In the genomic region with DNA sequence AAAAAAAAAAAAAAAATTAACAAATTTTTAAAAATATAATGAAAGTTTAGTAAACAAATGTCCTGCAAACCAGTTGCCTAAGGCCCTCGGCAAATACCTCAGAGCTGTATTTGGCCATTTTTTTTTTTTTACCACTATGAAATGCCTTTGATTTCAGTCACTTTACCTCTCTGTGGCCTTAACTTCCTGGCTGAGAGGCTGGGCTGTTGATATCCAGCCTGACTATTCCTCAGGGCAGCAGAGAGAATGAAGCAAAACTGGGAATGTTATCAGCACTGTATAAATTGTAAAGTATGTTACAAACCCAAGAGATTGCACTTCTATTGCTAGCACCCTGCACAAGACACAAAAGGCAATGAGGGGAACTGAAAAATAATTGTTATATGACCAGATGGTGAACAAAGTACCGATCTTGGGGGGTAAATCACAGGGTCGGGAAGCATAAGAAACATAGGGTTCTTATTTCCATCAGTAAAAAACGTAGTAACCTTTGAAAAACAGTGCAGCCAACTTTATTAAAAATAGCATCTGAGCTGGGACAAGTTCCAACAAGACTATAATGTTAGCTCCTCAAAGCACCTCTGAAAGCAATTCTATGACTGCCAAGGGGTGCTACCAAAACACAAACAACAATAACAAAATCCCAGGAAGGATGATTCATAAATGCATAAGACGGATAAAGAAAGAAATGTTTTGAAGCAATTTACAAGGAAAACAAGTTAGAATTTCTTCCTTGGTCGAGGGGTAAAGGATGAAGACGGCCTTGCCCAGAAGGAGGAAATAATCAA, we compare ENCODE assay signal across 16 cellular contexts. TPM values are rescaled to one million over a fixed set of nuclear protein-coding genes. Genes with fewer than 3 reads are reported as not detected.
DNase-seq lines count a peak whose midpoint lies in the region; ATAC-seq and TF ChIP-seq lines count a peak whose summit lies in the region.
"Had no signal": no experiment of that assay in that cellular context is flagged by ENCODE, and none has a peak within 500 bp of the region (broad histone marks: within the 10 kb centered on the region; RNA-seq: fewer than 3 reads in every experiment).

No MANE protein-coding gene starts in this region.

- H3K27ac Mint-ChIP-seq in nephron: peak overlapping the region; percentile 33 to 78 (median 54)
- H3K27ac Mint-ChIP-seq in activated T-helper 1 cell treated with anti-CD3 and anti-CD28 coated beads, Interleukin-12 subunit alpha, Interleukin-12 subunit beta, Interleukin-2, Interleukin-4 antibody, amounts not matched to agents 30 ng/mL and 10 ng/mL and 1 ng/mL, durations not matched to agents 14 hours and 24 hours and 36 hours: no peak overlapping the region
- no peak overlapping the region for H3K27ac Mint-ChIP-seq in natural killer cell treated with Interleukin-12 subunit alpha and Interleukin-12 subunit beta and Interleukin-15 and Interleukin-18, amount 100 ng/mL, for 72 hours
- H3K27ac Mint-ChIP-seq: activated naive CD8-positive, alpha-beta T cell treated with anti-CD3 and anti-CD28 coated beads, Interleukin-2, amount 50 U/mL, for 24 hours; GM23338 had no signal

- DNase-seq in AG04450 (ENCODE audit: low read depth, low spot score) (no peak), M059J (ENCODE audit: low read depth) (peak; percentile 63), choroid plexus epithelial cell (ENCODE audit: low read depth) (peak; percentile 61), GM03348 (ENCODE audit: low spot score) (no peak)
- DNase-seq in activated T-helper 1 cell treated with anti-CD3 and anti-CD28 coated beads, Interleukin-12 subunit alpha, Interleukin-12 subunit beta, Interleukin-2, Interleukin-4 antibody, amounts not matched to agents 30 ng/mL and 10 ng/mL and 1 ng/mL, durations not matched to agents 14 hours and 24 hours and 36 hours (ENCODE audit: low spot score): no peak
- no peak for DNase-seq in natural killer cell treated with Interleukin-12 subunit alpha and Interleukin-12 subunit beta and Interleukin-15 and Interleukin-18, amount 100 ng/mL, for 72 hours (ENCODE audit: low spot score)
- DNase-seq: activated naive CD8-positive, alpha-beta T cell treated with anti-CD3 and anti-CD28 coated beads, Interleukin-2, amount 50 U/mL, for 24 hours; left cardiac atrium; nucleus accumbens; stimulated activated CD4-positive, alpha-beta T cell treated with anti-CD3 and anti-CD28 coated beads, Interleukin-2, amount 100 ng/mL, for 48 hours had no signal

- peak overlapping the region; percentile 33 for H3K27ac ChIP-seq in AG04450 (ENCODE audit: low read depth, low read length)
- H3K27ac ChIP-seq: BLaER1 had no signal

- CTCF ChIA-PET in AG04450 (lab: Charles Lee): interaction anchor here (0.7 kb wide), 1 partner anchor 30 kb away, joined by 4 read pairs; no protein-coding TSS in a partner anchor

- H3K27me3 ChIP-seq in AG04450 (ENCODE audit: control insufficient read depth, insufficient read depth, low read length): no peaks in the 10 kb centered on the region
- H3K27me3 ChIP-seq: BLaER1 had no signal

- no peaks in the 10 kb centered on the region for H3K27me3 Mint-ChIP-seq in nephron (ENCODE audit: low read depth)
- H3K27me3 Mint-ChIP-seq in activated T-helper 1 cell treated with anti-CD3 and anti-CD28 coated beads, Interleukin-12 subunit alpha, Interleukin-12 subunit beta, Interleukin-2, Interleukin-4 antibody, amounts not matched to agents 30 ng/mL and 10 ng/mL and 1 ng/mL, durations not matched to agents 14 hours and 24 hours and 36 hours (ENCODE audit: insufficient read depth): peaks cover 6% of the 10 kb centered on the region
- H3K27me3 Mint-ChIP-seq in natural killer cell treated with Interleukin-12 subunit alpha and Interleukin-12 subunit beta and Interleukin-15 and Interleukin-18, amount 100 ng/mL, for 72 hours: no peaks in the 10 kb centered on the region
- H3K27me3 Mint-ChIP-seq: activated naive CD8-positive, alpha-beta T cell treated with anti-CD3 and anti-CD28 coated beads, Interleukin-2, amount 50 U/mL, for 24 hours had no signal

- H3K36me3 Mint-ChIP-seq in nephron (ENCODE audit: low read depth): peaks cover 17% of the 10 kb centered on the region
- no peaks in the 10 kb centered on the region for H3K36me3 Mint-ChIP-seq in activated T-helper 1 cell treated with anti-CD3 and anti-CD28 coated beads, Interleukin-12 subunit alpha, Interleukin-12 subunit beta, Interleukin-2, Interleukin-4 antibody, amounts not matched to agents 30 ng/mL and 10 ng/mL and 1 ng/mL, durations not matched to agents 14 hours and 24 hours and 36 hours (ENCODE audit: low read depth)
- H3K36me3 Mint-ChIP-seq in natural killer cell treated with Interleukin-12 subunit alpha and Interleukin-12 subunit beta and Interleukin-15 and Interleukin-18, amount 100 ng/mL, for 72 hours: no peaks in the 10 kb centered on the region

- ATAC-seq in GM18868 (IDR thresholded peaks at IDR 0.05; ENCODE audit: unreplicated experiment): no peak
- no peak for ATAC-seq in natural killer cell treated with Interleukin-12 subunit alpha and Interleukin-12 subunit beta and Interleukin-15 and Interleukin-18, amount 100 ng/mL, for 72 hours
- ATAC-seq: GM23338, K562, left cardiac atrium had no signal

- H3K4me3 Mint-ChIP-seq in nephron: peak overlapping the region in 2 of 3 experiments; percentile 9 to 19
- no peak overlapping the region for H3K4me3 Mint-ChIP-seq in activated T-helper 1 cell treated with anti-CD3 and anti-CD28 coated beads, Interleukin-12 subunit alpha, Interleukin-12 subunit beta, Interleukin-2, Interleukin-4 antibody, amounts not matched to agents 30 ng/mL and 10 ng/mL and 1 ng/mL, durations not matched to agents 14 hours and 24 hours and 36 hours
- no peak overlapping the region for H3K4me3 Mint-ChIP-seq in natural killer cell treated with Interleukin-12 subunit alpha and Interleukin-12 subunit beta and Interleukin-15 and Interleukin-18, amount 100 ng/mL, for 72 hours
- H3K4me3 Mint-ChIP-seq: activated naive CD8-positive, alpha-beta T cell treated with anti-CD3 and anti-CD28 coated beads, Interleukin-2, amount 50 U/mL, for 24 hours; GM23338 had no signal

- POLR2A ChIA-PET in AG04450 (lab: Yijun Ruan, JAX): interaction anchor here (1.4 kb wide), 1 partner anchor 17 kb away, joined by 3 read pairs; no protein-coding TSS in a partner anchor

- H3K4me1 Mint-ChIP-seq in nephron: peaks cover 37% of the 10 kb centered on the region
- H3K4me1 Mint-ChIP-seq in activated T-helper 1 cell treated with anti-CD3 and anti-CD28 coated beads, Interleukin-12 subunit alpha, Interleukin-12 subunit beta, Interleukin-2, Interleukin-4 antibody, amounts not matched to agents 30 ng/mL and 10 ng/mL and 1 ng/mL, durations not matched to agents 14 hours and 24 hours and 36 hours (ENCODE audit: low read depth): peaks cover 12% of the 10 kb centered on the region
- H3K4me1 Mint-ChIP-seq in natural killer cell treated with Interleukin-12 subunit alpha and Interleukin-12 subunit beta and Interleukin-15 and Interleukin-18, amount 100 ng/mL, for 72 hours (ENCODE audit: low read depth in 2 of 2): peaks cover 25 to 30% of the 10 kb centered on the region in 2 donors

- TF ChIP-seq CTCF in AG04450 (IDR thresholded peaks at IDR 0.05; ENCODE audit: low read depth, low read length) (no peak), choroid plexus epithelial cell (conservative IDR thresholded peaks at IDR 0.05; ENCODE audit: low read depth, low read length) (no peak), nephron (IDR thresholded peaks at IDR 0.05; ENCODE audit: unreplicated experiment in 3 of 3) (no peak)

- intact Hi-C loops in activated T-helper 1 cell treated with anti-CD3 and anti-CD28 coated beads, Interleukin-12 subunit alpha, Interleukin-12 subunit beta, Interleukin-2, Interleukin-4 antibody, amounts not matched to agents 30 ng/mL and 10 ng/mL and 1 ng/mL, durations not matched to agents 14 hours and 24 hours and 36 hours (cut with micrococcal nuclease): no loop called here

- no peak overlapping the region for H3K4me3 ChIP-seq in AG04450 (ENCODE audit: low read depth, low read length)
- no peak overlapping the region for H3K4me3 ChIP-seq in choroid plexus epithelial cell (ENCODE audit: low read depth, low read length)
- H3K4me3 ChIP-seq: BLaER1, GM23338, K562, PC-9 had no signal

- H3K9me3 ChIP-seq in AG04450 (ENCODE audit: control insufficient read depth, insufficient read depth, low read length): no peaks in the 10 kb centered on the region

- H3K9me3 Mint-ChIP-seq in nephron: no peaks in the 10 kb centered on the region
- H3K9me3 Mint-ChIP-seq in activated T-helper 1 cell treated with anti-CD3 and anti-CD28 coated beads, Interleukin-12 subunit alpha, Interleukin-12 subunit beta, Interleukin-2, Interleukin-4 antibody, amounts not matched to agents 30 ng/mL and 10 ng/mL and 1 ng/mL, durations not matched to agents 14 hours and 24 hours and 36 hours: no peaks in the 10 kb centered on the region
- no peaks in the 10 kb centered on the region for H3K9me3 Mint-ChIP-seq in natural killer cell treated with Interleukin-12 subunit alpha and Interleukin-12 subunit beta and Interleukin-15 and Interleukin-18, amount 100 ng/mL, for 72 hours
- H3K9me3 Mint-ChIP-seq: activated naive CD8-positive, alpha-beta T cell treated with anti-CD3 and anti-CD28 coated beads, Interleukin-2, amount 50 U/mL, for 24 hours; GM23338 had no signal

RNA-seq across cellular contexts. Expression of a gene that starts 18.1 kb away (rescaled TPM):
- polyA plus RNA-seq in AG04450 (2011; rRNA removed): 66.6 and 69.1 TPM in 2 replicates
- polyA minus RNA-seq in AG04450 (2011; rRNA and poly(A)+ RNA removed): 83.6 and 83.8 TPM in 2 replicates
- total RNA-seq in M059J (2014; rRNA removed; shearing (Covaris generic)): 5.2 and 11.4 TPM in 2 replicates
- total RNA-seq in activated T-helper 1 cell treated with anti-CD3 and anti-CD28 coated beads, Interleukin-12 subunit alpha, Interleukin-12 subunit beta, Interleukin-2, Interleukin-4 antibody, amounts not matched to agents 30 ng/mL and 10 ng/mL and 1 ng/mL, durations not matched to agents 14 hours and 24 hours and 36 hours: 9.9 and 10.1 TPM in 2 replicates
- 10 to 100 TPM in 1 of 2 donors, 1 to 10 TPM in 1; 9.1 to 15.7 TPM for total RNA-seq in natural killer cell treated with Interleukin-12 subunit alpha and Interleukin-12 subunit beta and Interleukin-15 and Interleukin-18, amount 100 ng/mL, for 72 hours

Comparison
In these comparisons a context has a peak if more than half of its experiments do, and no peak if none do; other contexts are left out.
1. DNase-seq: peak in M059J (single experiment) and choroid plexus epithelial cell (single experiment); none in AG04450 (single experiment), GM03348 (single experiment), activated T-helper 1 cell treated with anti-CD3 and anti-CD28 coated beads, Interleukin-12 subunit alpha, Interleukin-12 subunit beta, Interleukin-2, Interleukin-4 antibody, amounts not matched to agents 30 ng/mL and 10 ng/mL and 1 ng/mL, durations not matched to agents 14 hours and 24 hours and 36 hours (single experiment) and natural killer cell treated with Interleukin-12 subunit alpha and Interleukin-12 subunit beta and Interleukin-15 and Interleukin-18, amount 100 ng/mL, for 72 hours (single experiment).
2. H3K27ac Mint-ChIP-seq: peak in nephron (3 of 3); none in activated T-helper 1 cell treated with anti-CD3 and anti-CD28 coated beads, Interleukin-12 subunit alpha, Interleukin-12 subunit beta, Interleukin-2, Interleukin-4 antibody, amounts not matched to agents 30 ng/mL and 10 ng/mL and 1 ng/mL, durations not matched to agents 14 hours and 24 hours and 36 hours (single experiment) and natural killer cell treated with Interleukin-12 subunit alpha and Interleukin-12 subunit beta and Interleukin-15 and Interleukin-18, amount 100 ng/mL, for 72 hours (0 of 2).
3. H3K4me3 Mint-ChIP-seq: peak in nephron (2 of 3); none in activated T-helper 1 cell treated with anti-CD3 and anti-CD28 coated beads, Interleukin-12 subunit alpha, Interleukin-12 subunit beta, Interleukin-2, Interleukin-4 antibody, amounts not matched to agents 30 ng/mL and 10 ng/mL and 1 ng/mL, durations not matched to agents 14 hours and 24 hours and 36 hours (single experiment) and natural killer cell treated with Interleukin-12 subunit alpha and Interleukin-12 subunit beta and Interleukin-15 and Interleukin-18, amount 100 ng/mL, for 72 hours (single experiment).